ENCODE assay signal across 24 cellular contexts in the genomic region with DNA sequence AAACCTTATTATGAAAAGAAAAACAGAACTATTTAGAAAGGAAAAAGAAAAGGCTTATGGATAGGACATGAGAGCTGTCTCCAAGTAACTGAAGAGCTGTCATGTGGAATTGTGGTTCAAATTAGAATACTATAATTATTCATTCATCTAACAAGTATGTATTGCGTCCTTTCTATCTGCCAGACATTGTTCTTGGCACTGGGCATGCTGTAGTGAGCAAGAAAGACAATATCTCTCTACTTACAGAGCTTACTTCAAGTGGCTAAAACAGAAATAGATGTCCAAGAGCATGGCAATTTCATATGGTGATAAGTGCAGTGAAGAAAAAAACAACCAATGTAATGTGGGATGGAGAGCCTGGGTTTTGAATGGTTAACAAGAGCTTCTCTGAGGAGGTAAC.
"Had no signal": no experiment of that assay in that cellular context is flagged by ENCODE, and none has a peak within 500 bp of the region (broad histone marks: within the 10 kb centered on the region; RNA-seq: fewer than 3 reads in every experiment).

No MANE protein-coding gene starts in this region.

- H3K9ac ChIP-seq: parathyroid adenoma had no signal

- H3K27me3 ChIP-seq: brain microvascular endothelial cell, stomach, testis, vagina had no signal

- H3K9me3 ChIP-seq: testis, vagina had no signal

- DNase-seq: activated B cell treated with CpG ODN at 0.5 μM for 24 hours; activated CD4-positive, alpha-beta T cell treated with anti-CD3 and anti-CD28 coated beads for 4 hours; activated CD4-positive, alpha-beta T cell treated with anti-CD3 and anti-CD28 coated beads, Interleukin-2, amount 50 U/mL, for 48 hours; activated effector memory CD4-positive, alpha-beta T cell treated with Interleukin-2 at 50 U/mL for 16 hours; activated naive CD4-positive, alpha-beta T cell treated with anti-CD3 and anti-CD28 coated beads for 36 hours; activated naive CD8-positive, alpha-beta T cell treated with anti-CD3 and anti-CD28 coated beads, Interleukin-2, amount 10 ng/mL, durations not matched to agents 7 days and 5 days; activated T-cell treated with anti-CD3 and anti-CD28 coated beads, Interleukin-2, amount 50 U/mL, for 48 hours; anterior cingulate cortex; brain microvascular endothelial cell; effector memory CD8-positive, alpha-beta T cell; glutamatergic neuron; hypothalamus; small intestine; stimulated activated CD4-positive, alpha-beta T cell treated with anti-CD3 and anti-CD28 coated beads, Interleukin-2, amount 100 ng/mL, for 24 hours; stomach; SW 1271; T-helper 17 cell; testis; trophoblast cell had no signal

- H3K4me3 ChIP-seq: stomach, testis, vagina had no signal

- H2AFZ ChIP-seq: parathyroid adenoma had no signal

- H3K79me2 ChIP-seq: parathyroid adenoma had no signal

- H3K36me3 ChIP-seq: brain microvascular endothelial cell, stomach, vagina had no signal

- ATAC-seq: effector memory CD8-positive, alpha-beta T cell; esophagus mucosa; sciatic nerve; stimulated activated effector memory CD8-positive, alpha-beta T cell treated with anti-CD3 and anti-CD28 coated beads, Interleukin-12 subunit alpha, Interleukin-12 subunit beta, amount 100 ng/mL, for 72 hours; T-helper 17 cell had no signal

- H3K27ac ChIP-seq: brain microvascular endothelial cell, parathyroid adenoma, stomach, testis, vagina had no signal

- H3K4me1 ChIP-seq: parathyroid adenoma, stomach, testis, vagina had no signal
